8 cellular contexts compared by ENCODE assay signal in the genomic region with DNA sequence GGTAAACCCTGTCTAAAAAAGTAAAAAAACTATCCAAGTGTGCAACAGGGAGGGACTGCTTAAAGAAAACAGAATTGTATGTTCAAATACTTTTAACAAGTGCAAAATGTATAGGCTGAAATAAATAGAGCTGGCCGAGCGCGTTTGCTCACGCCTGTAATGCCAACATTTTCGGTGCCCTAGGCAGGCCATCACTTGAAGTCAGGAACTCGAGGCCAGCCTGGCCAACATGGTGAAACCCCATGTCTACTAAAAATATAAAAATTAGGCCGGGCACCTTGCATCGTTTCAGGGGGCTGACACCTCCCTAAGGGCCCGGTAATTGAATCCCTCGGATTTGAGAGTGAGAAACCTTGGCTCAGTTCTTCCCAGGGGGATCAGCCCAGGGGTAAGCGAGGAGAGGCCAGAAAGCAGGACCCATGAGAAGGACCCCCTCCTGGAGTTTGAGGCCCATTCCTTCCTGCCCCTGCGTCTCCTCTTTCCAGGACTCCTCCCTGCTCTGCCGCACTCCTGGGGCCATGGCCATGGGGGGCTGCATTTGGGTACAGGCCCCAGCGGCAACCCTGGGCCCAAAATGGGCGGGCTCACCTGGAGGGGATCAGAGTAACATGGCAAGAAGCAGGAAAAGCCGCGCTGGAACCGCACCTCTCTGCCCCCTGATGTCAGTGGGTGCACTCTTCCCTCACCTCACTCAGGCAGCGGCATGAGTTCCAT.
DNase-seq lines count a peak whose midpoint lies in the region; ATAC-seq and TF ChIP-seq lines count a peak whose summit lies in the region.

No MANE protein-coding gene starts in this region.

- DNase-seq in fibroblast of mammary gland (ENCODE audit: low read depth) (no peak), RPMI8226 (no peak), NCI-H146 (lab: John Stamatoyannopoulos, UW) (no peak)

- H3K4me3 ChIP-seq in GM08714 (ENCODE audit: low read length) (peak overlapping the region; percentile 79), fibroblast of mammary gland (ENCODE audit: control insufficient read depth, low read depth, low read length) (peak overlapping the region; percentile 83), rectal smooth muscle tissue (ENCODE audit: low read length) (peak overlapping the region; percentile 88)

- H3K27me3 ChIP-seq in rectal smooth muscle tissue (ENCODE audit: control insufficient read depth, insufficient read depth, low read length), result no peaks in the 10 kb centered on the region

- peak overlapping the region; percentile 84 for H3K27ac ChIP-seq in rectal smooth muscle tissue (ENCODE audit: low read depth, low read length)

- ATAC-seq in SK-N-SH treated with all-trans-retinoic acid at 6 μM for 48 hours (no peak), GM18861 (IDR thresholded peaks at IDR 0.05; ENCODE audit: unreplicated experiment) (no peak), HG02798 (IDR thresholded peaks at IDR 0.05; ENCODE audit: poor library complexity, unreplicated experiment) (no peak)

- peak overlapping the region; percentile 43 for H3K9ac ChIP-seq in rectal smooth muscle tissue (ENCODE audit: low read length)

- no peak for TF ChIP-seq CTCF in fibroblast of mammary gland (conservative IDR thresholded peaks at IDR 0.05; ENCODE audit: control insufficient read depth, insufficient read depth, low read depth, low read length)

- H3K36me3 ChIP-seq in rectal smooth muscle tissue (ENCODE audit: control insufficient read depth, insufficient read depth, low read length), result no peaks in the 10 kb centered on the region

- H3K4me1 ChIP-seq in rectal smooth muscle tissue (ENCODE audit: control insufficient read depth, insufficient read depth, low read length), result peaks cover 3% of the 10 kb centered on the region

TF ChIP-seq in SK-N-SH treated with all-trans-retinoic acid at 6 μM for 48 hours, 23 proteins besides CTCF, POLR2A, EP300 and RAD21:
- TF ChIP-seq, protein P1, sequence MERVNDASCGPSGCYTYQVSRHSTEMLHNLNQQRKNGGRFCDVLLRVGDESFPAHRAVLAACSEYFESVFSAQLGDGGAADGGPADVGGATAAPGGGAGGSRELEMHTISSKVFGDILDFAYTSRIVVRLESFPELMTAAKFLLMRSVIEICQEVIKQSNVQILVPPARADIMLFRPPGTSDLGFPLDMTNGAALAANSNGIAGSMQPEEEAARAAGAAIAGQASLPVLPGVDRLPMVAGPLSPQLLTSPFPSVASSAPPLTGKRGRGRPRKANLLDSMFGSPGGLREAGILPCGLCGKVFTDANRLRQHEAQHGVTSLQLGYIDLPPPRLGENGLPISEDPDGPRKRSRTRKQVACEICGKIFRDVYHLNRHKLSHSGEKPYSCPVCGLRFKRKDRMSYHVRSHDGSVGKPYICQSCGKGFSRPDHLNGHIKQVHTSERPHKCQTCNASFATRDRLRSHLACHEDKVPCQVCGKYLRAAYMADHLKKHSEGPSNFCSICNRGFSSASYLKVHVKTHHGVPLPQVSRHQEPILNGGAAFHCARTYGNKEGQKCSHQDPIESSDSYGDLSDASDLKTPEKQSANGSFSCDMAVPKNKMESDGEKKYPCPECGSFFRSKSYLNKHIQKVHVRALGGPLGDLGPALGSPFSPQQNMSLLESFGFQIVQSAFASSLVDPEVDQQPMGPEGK (CRISPR knock-in tag; IDR thresholded peaks at IDR 0.05; ENCODE audit: borderline replicate concordance), result no peak
- TF ChIP-seq, protein P2, sequence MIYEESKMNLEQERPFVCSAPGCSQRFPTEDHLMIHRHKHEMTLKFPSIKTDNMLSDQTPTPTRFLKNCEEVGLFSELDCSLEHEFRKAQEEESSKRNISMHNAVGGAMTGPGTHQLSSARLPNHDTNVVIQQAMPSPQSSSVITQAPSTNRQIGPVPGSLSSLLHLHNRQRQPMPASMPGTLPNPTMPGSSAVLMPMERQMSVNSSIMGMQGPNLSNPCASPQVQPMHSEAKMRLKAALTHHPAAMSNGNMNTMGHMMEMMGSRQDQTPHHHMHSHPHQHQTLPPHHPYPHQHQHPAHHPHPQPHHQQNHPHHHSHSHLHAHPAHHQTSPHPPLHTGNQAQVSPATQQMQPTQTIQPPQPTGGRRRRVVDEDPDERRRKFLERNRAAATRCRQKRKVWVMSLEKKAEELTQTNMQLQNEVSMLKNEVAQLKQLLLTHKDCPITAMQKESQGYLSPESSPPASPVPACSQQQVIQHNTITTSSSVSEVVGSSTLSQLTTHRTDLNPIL (CRISPR knock-in tag; IDR thresholded peaks at IDR 0.05; ENCODE audit: low read depth), result 0 out of 2 replicates have a peak, but pooled peaks have one; percentile 9
